In the genomic region with DNA sequence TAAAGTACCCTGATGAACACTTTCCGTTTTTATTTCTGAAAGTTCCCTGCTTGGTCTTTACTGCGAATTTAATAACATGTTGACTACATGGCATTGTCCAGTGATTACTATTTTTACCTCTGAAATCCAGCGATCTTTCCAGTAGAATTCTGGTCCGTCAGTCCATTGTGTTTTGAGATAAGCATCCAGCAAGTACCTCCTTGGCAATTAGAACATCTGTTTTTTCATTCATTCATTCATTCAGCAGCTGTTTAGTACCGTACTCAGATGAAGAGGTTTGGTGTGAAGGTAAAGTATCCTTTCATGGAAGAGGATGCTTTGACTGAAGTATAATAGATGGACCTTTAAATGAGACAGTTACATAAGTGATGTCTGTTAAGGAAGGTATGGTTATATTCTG, we compare ENCODE assay signal across 8 cellular contexts. TPM values are rescaled to one million over a fixed set of nuclear protein-coding genes. Genes with fewer than 3 reads are reported as not detected.
DNase-seq lines count a peak whose midpoint lies in the region; ATAC-seq, FAIRE-seq and TF ChIP-seq lines count a peak whose summit lies in the region.

No MANE protein-coding gene starts in this region.

- TF ChIP-seq CTCF in BJ (IDR thresholded peaks at IDR 0.05; ENCODE audit: insufficient read depth, low read depth, low read length), result no peak
- TF ChIP-seq CTCF in LNCaP clone FGC (IDR thresholded peaks at IDR 0.05; ENCODE audit: control insufficient read depth, extremely low read depth, insufficient read depth), result no peak
- TF ChIP-seq CTCF in choroid plexus epithelial cell (conservative IDR thresholded peaks at IDR 0.05; ENCODE audit: low read depth, low read length), result no peak
- TF ChIP-seq CTCF in natural killer cell (IDR thresholded peaks at IDR 0.05), result no peak

- H3K4me1 Mint-ChIP-seq in natural killer cell, result peaks cover 17 to 38% of the 10 kb centered on the region in 2 donors

- peak overlapping the region; percentile 82 to 83 for H3K27ac Mint-ChIP-seq in natural killer cell

- no peaks in the 10 kb centered on the region for H3K36me3 Mint-ChIP-seq in natural killer cell

- intact Hi-C loops in natural killer cell (cut with micrococcal nuclease), result no loop called here

- ATAC-seq in natural killer cell (no peak), GM21447 (IDR thresholded peaks at IDR 0.05; ENCODE audit: unreplicated experiment) (no peak)

- H3K9me3 Mint-ChIP-seq in natural killer cell, result no peaks in the 10 kb centered on the region

- POLR2A ChIA-PET in BJ (lab: Charles Lee), result no interaction called here

- no peaks in the 10 kb centered on the region for H3K27me3 Mint-ChIP-seq in natural killer cell (ENCODE audit: low read depth in 2 of 2)

- CTCF ChIA-PET in BJ (lab: Yijun Ruan, JAX), result no interaction called here

- FAIRE-seq in GM19239 (lab: Jason Lieb, UNC), result no peak

- peak overlapping the region; percentile 91 for H3K4me3 Mint-ChIP-seq in natural killer cell

- no peaks in the 10 kb centered on the region for H3K36me3 ChIP-seq in BJ (ENCODE audit: control insufficient read depth, insufficient read depth, low read length)

- no peaks in the 10 kb centered on the region for H3K27me3 ChIP-seq in BJ (ENCODE audit: control insufficient read depth, insufficient read depth, low read length)

- DNase-seq in BJ (ENCODE audit: low read depth) (no peak), LNCaP clone FGC (ENCODE audit: low read depth) (no peak), choroid plexus epithelial cell (ENCODE audit: low read depth) (no peak), natural killer cell (no peak), GM19239 (ENCODE audit: insufficient read length, low spot score) (no peak), HPDE6-E6E7 (ENCODE audit: extremely low spot score) (no peak), GF-D8 (lab: John Stamatoyannopoulos, UW) (no peak)

- peak overlapping the region; percentile 89 for H3K4me3 ChIP-seq in BJ (ENCODE audit: low read depth, low read length)
- H3K4me3 ChIP-seq in LNCaP clone FGC (ENCODE audit: low read depth, low read length), result peak overlapping the region; percentile 63
- peak overlapping the region; percentile 79 for H3K4me3 ChIP-seq in choroid plexus epithelial cell (ENCODE audit: low read depth, low read length)

RNA-seq across cellular contexts. Expression of a gene that starts 1.1 kb away (rescaled TPM):
- 31.2 and 68.6 TPM in 2 replicates for polyA plus RNA-seq in BJ (2011; rRNA removed)
- polyA minus RNA-seq in BJ (2011; rRNA and poly(A)+ RNA removed), result 19.8 and 20.0 TPM in 2 replicates
- total RNA-seq in natural killer cell, result 10 to 100 TPM; 37.3 to 44.5 (median 40.8) TPM

RNA-seq across cellular contexts. Expression of a gene that starts 33.1 kb away (rescaled TPM):
- polyA plus RNA-seq in BJ (2011; rRNA removed), result not detected in 2 replicates
- polyA minus RNA-seq in BJ (2011; rRNA and poly(A)+ RNA removed), result not detected in 2 replicates
- total RNA-seq in natural killer cell, result under 1 TPM in 1 of 3 donors, not detected in 2; 0.20 TPM
